8 cellular contexts compared by ENCODE assay signal in genomic region chr6:71289039-71289801, GRCh38. TPM values are rescaled to one million over a fixed set of nuclear protein-coding genes. Genes with fewer than 3 reads are reported as not detected.
DNase-seq lines count a peak whose midpoint lies in the region; ATAC-seq and TF ChIP-seq lines count a peak whose summit lies in the region.

No MANE protein-coding gene starts in this region.

- DNase-seq in DMS79 (lab: John Stamatoyannopoulos, UW) (peak; percentile 23), colonic mucosa (peak; percentile 37), right lobe of liver (peak; percentile 51 to 64 (median 57)), substantia nigra (lab: John Stamatoyannopoulos, UW) (peak in 5 of 49 donors; percentile 10 to 67 (median 29)), NCI-H1436 treated with DMSO at 0.1 percent for 48 hours (lab: John Stamatoyannopoulos, UW) (no peak)

- peaks cover 33% of the 10 kb centered on the region for H3K4me1 Mint-ChIP-seq in T-helper 1 cell treated with Interleukin-12 subunit alpha and Interleukin-12 subunit beta and Interleukin-4 antibody, amounts not matched to agents 30 μg/mL and 1 μg/mL, for 36 hours (ENCODE audit: low read depth)

- TF ChIP-seq POLR2A in right lobe of liver (IDR thresholded peaks at IDR 0.05), result peak; percentile 22

- peak; percentile 22 for ATAC-seq in GM19463 (IDR thresholded peaks at IDR 0.05; ENCODE audit: unreplicated experiment)
- ATAC-seq in HG03521 (IDR thresholded peaks at IDR 0.05; ENCODE audit: unreplicated experiment), result peak; percentile 28
- ATAC-seq in right lobe of liver, result peak; percentile 11 to 48 (median 34)

- peak overlapping the region; percentile 72 for H3K4me3 ChIP-seq in colonic mucosa
- H3K4me3 ChIP-seq in right lobe of liver, result peak overlapping the region; percentile 70 to 75 (median 74)

- H3K27ac Mint-ChIP-seq in T-helper 1 cell treated with Interleukin-12 subunit alpha and Interleukin-12 subunit beta and Interleukin-4 antibody, amounts not matched to agents 30 μg/mL and 1 μg/mL, for 36 hours, result peak overlapping the region; percentile 67

- peak overlapping the region; percentile 36 for H3K27ac ChIP-seq in colonic mucosa
- H3K27ac ChIP-seq in right lobe of liver, result peak overlapping the region; percentile 53 to 94 (median 82)
- H3K27ac ChIP-seq in substantia nigra (ENCODE audit: low read depth, low read length, poor library complexity, severe bottlenecking), result peak overlapping the region; percentile 64

- no peak for TF ChIP-seq CTCF in colonic mucosa (IDR thresholded peaks at IDR 0.05)
- TF ChIP-seq CTCF in right lobe of liver (IDR thresholded peaks at IDR 0.05), result no peak

- H3K9me3 ChIP-seq in colonic mucosa (no peaks in the 10 kb centered on the region), right lobe of liver (no peaks in the 10 kb centered on the region)

- peaks cover 8% of the 10 kb centered on the region for H3K27me3 Mint-ChIP-seq in T-helper 1 cell treated with Interleukin-12 subunit alpha and Interleukin-12 subunit beta and Interleukin-4 antibody, amounts not matched to agents 30 μg/mL and 1 μg/mL, for 36 hours (ENCODE audit: low read depth)

- WGBS in right lobe of liver (ENCODE audit: insufficient coverage, low coverage, low lambda C conversion rate, missing lambda C conversion rate), result 23% methylated on average over 7 of the region's 57 CpGs

- intact Hi-C loops in colonic mucosa (cut with DNase I) (no loop called here), right lobe of liver (cut with DNase I) (no loop called here)

- H3K36me3 Mint-ChIP-seq in T-helper 1 cell treated with Interleukin-12 subunit alpha and Interleukin-12 subunit beta and Interleukin-4 antibody, amounts not matched to agents 30 μg/mL and 1 μg/mL, for 36 hours (ENCODE audit: low read depth), result peaks cover 7% of the 10 kb centered on the region

- H3K4me1 ChIP-seq in colonic mucosa (no peaks in the 10 kb centered on the region), right lobe of liver (peaks cover 0 to 9% (median 2%) of the 10 kb centered on the region in 4 donors)

- H3K36me3 ChIP-seq in colonic mucosa (no peaks in the 10 kb centered on the region), right lobe of liver (no peaks in the 10 kb centered on the region)

- H3K27me3 ChIP-seq in colonic mucosa (no peaks in the 10 kb centered on the region), right lobe of liver (no peaks in the 10 kb centered on the region)

- H3K4me3 Mint-ChIP-seq in T-helper 1 cell treated with Interleukin-12 subunit alpha and Interleukin-12 subunit beta and Interleukin-4 antibody, amounts not matched to agents 30 μg/mL and 1 μg/mL, for 36 hours, result peak overlapping the region; percentile 83

- H3K9me3 Mint-ChIP-seq in T-helper 1 cell treated with Interleukin-12 subunit alpha and Interleukin-12 subunit beta and Interleukin-4 antibody, amounts not matched to agents 30 μg/mL and 1 μg/mL, for 36 hours, result no peaks in the 10 kb centered on the region

- H3K9ac ChIP-seq in colonic mucosa (ENCODE audit: low read depth in 2 of 2, low read length in 2 of 2), result peak overlapping the region; percentile 53 to 94

RNA-seq across cellular contexts. Expression of gene OGFRL1, which starts 0.6 kb away (rescaled TPM):
- 1 to 10 TPM; 3.2 to 5.3 TPM for total RNA-seq in colonic mucosa
- total RNA-seq in right lobe of liver, result 1 to 10 TPM; 1.5 to 6.9 (median 3.8) TPM
